12 cellular contexts compared by ENCODE assay signal in genomic region chr14:94341654-94342333, GRCh38. TPM values are rescaled to one million over a fixed set of nuclear protein-coding genes. Genes with fewer than 3 reads are reported as not detected.
DNase-seq lines count a peak whose midpoint lies in the region; ATAC-seq and TF ChIP-seq lines count a peak whose summit lies in the region.
"Had no signal": no experiment of that assay in that cellular context is flagged by ENCODE, and none has a peak within 500 bp of the region (broad histone marks: within the 10 kb centered on the region; RNA-seq: fewer than 3 reads in every experiment).

No MANE protein-coding gene starts in this region.

- H3K9me3 Mint-ChIP-seq in activated T-helper 17 cell treated with anti-CD3 and anti-CD28 coated beads, Interleukin-2, amount 50 U/mL, for 72 hours, result peaks cover 28% of the 10 kb centered on the region
- no peaks in the 10 kb centered on the region for H3K9me3 Mint-ChIP-seq in neural progenitor cell

- H3K27ac Mint-ChIP-seq in activated T-helper 17 cell treated with anti-CD3 and anti-CD28 coated beads, Interleukin-2, amount 50 U/mL, for 72 hours, result peak overlapping the region; percentile 94
- no peak overlapping the region for H3K27ac Mint-ChIP-seq in neural progenitor cell

- no peak for TF ChIP-seq CTCF in hepatocyte (IDR thresholded peaks at IDR 0.05; ENCODE audit: poor library complexity)
- TF ChIP-seq CTCF in upper lobe of right lung (IDR thresholded peaks at IDR 0.05), result no peak
- TF ChIP-seq CTCF in neural progenitor cell (IDR thresholded peaks at IDR 0.05), result no peak

- H3K4me1 ChIP-seq in hepatocyte (ENCODE audit: insufficient read depth) (peaks cover 10% of the 10 kb centered on the region), upper lobe of right lung (peaks cover 12% of the 10 kb centered on the region), neural progenitor cell (no peaks in the 10 kb centered on the region)
- H3K4me1 ChIP-seq: prostate gland had no signal

- ATAC-seq in activated T-helper 17 cell treated with anti-CD3 and anti-CD28 coated beads, Interleukin-2, amount 50 U/mL, for 72 hours (replicated peaks), result peak; percentile 27
- peak; percentile 65 for ATAC-seq in upper lobe of right lung

- peak overlapping the region; percentile 72 for H3K27ac ChIP-seq in hepatocyte
- no peak overlapping the region for H3K27ac ChIP-seq in upper lobe of right lung
- no peak overlapping the region for H3K27ac ChIP-seq in neural progenitor cell
- H3K27ac ChIP-seq: prostate gland had no signal

- no peaks in the 10 kb centered on the region for H3K27me3 Mint-ChIP-seq in activated T-helper 17 cell treated with anti-CD3 and anti-CD28 coated beads, Interleukin-2, amount 50 U/mL, for 72 hours
- H3K27me3 Mint-ChIP-seq in neural progenitor cell (ENCODE audit: insufficient read depth, low read depth), result peaks cover 5% of the 10 kb centered on the region

- H3K4me3 ChIP-seq in hepatocyte, result no peak overlapping the region
- H3K4me3 ChIP-seq in upper lobe of right lung, result no peak overlapping the region
- H3K4me3 ChIP-seq in neural progenitor cell, result no peak overlapping the region
- H3K4me3 ChIP-seq: prostate gland had no signal

- 82% methylated on average over 5 of the region's 5 CpGs for WGBS in hepatocyte (ENCODE audit: low lambda C conversion rate, missing lambda C conversion rate)

- H4K20me1 ChIP-seq in hepatocyte (ENCODE audit: insufficient read depth, poor library complexity, severe bottlenecking) (no peaks in the 10 kb centered on the region), neural progenitor cell (ENCODE audit: low read depth) (no peaks in the 10 kb centered on the region)

- no peaks in the 10 kb centered on the region for H3K9me2 ChIP-seq in hepatocyte (replicated peaks; ENCODE audit: insufficient read depth)

- DNase-seq in stimulated activated CD4-positive, alpha-beta T cell treated with anti-CD3 and anti-CD28 coated beads, Interleukin-15, amount 100 ng/mL, for 24 hours, result peak; percentile 13
- DNase-seq in stimulated activated CD4-positive, alpha-beta T cell treated with anti-CD3 and anti-CD28 coated beads, Interleukin-4, amount 100 ng/mL, for 1 hour, result no peak
- no peak for DNase-seq in hepatocyte (ENCODE audit: low spot score)
- no peak for DNase-seq in upper lobe of right lung
- DNase-seq in neural progenitor cell (ENCODE audit: low spot score), result no peak
- no peak for DNase-seq in ureter (ENCODE audit: low spot score)
- DNase-seq in RKO (ENCODE audit: low spot score), result no peak
- DNase-seq: activated CD4-positive, alpha-beta T cell treated with anti-CD3 and anti-CD28 coated beads, Interleukin-2, amount 50 U/mL, for 1 hour; NCI-H187 treated with DMSO at 0.1 percent for 48 hours had no signal

- no peaks in the 10 kb centered on the region for H3F3A ChIP-seq in neural progenitor cell (ENCODE audit: low read depth)

- H3K9me3 ChIP-seq in hepatocyte (ENCODE audit: low read depth) (no peaks in the 10 kb centered on the region), upper lobe of right lung (no peaks in the 10 kb centered on the region), neural progenitor cell (ENCODE audit: low read depth) (no peaks in the 10 kb centered on the region)
- H3K9me3 ChIP-seq: prostate gland had no signal

- intact Hi-C loops in upper lobe of right lung (cut with DNase I), result no loop called here

- H3K4me3 Mint-ChIP-seq in activated T-helper 17 cell treated with anti-CD3 and anti-CD28 coated beads, Interleukin-2, amount 50 U/mL, for 72 hours, result peak overlapping the region; percentile 72
- H3K4me3 Mint-ChIP-seq in neural progenitor cell, result no peak overlapping the region

- peaks cover 55% of the 10 kb centered on the region for H3K4me1 Mint-ChIP-seq in activated T-helper 17 cell treated with anti-CD3 and anti-CD28 coated beads, Interleukin-2, amount 50 U/mL, for 72 hours
- H3K4me1 Mint-ChIP-seq in neural progenitor cell, result no peaks in the 10 kb centered on the region

- H3K9ac ChIP-seq in neural progenitor cell, result no peak overlapping the region

- H3K36me3 ChIP-seq in hepatocyte (replicated peaks; ENCODE audit: insufficient read depth, low read depth) (no peaks in the 10 kb centered on the region), upper lobe of right lung (no peaks in the 10 kb centered on the region), neural progenitor cell (no peaks in the 10 kb centered on the region)
- H3K36me3 ChIP-seq: prostate gland had no signal

- H3K36me3 Mint-ChIP-seq in activated T-helper 17 cell treated with anti-CD3 and anti-CD28 coated beads, Interleukin-2, amount 50 U/mL, for 72 hours (ENCODE audit: low read depth), result peaks cover 5% of the 10 kb centered on the region
- no peaks in the 10 kb centered on the region for H3K36me3 Mint-ChIP-seq in neural progenitor cell

- H2AFZ ChIP-seq in hepatocyte, result no peak overlapping the region
- H2AFZ ChIP-seq in neural progenitor cell (replicated peaks), result no peak overlapping the region

- H3K4me2 ChIP-seq in hepatocyte, result no peak overlapping the region
- H3K4me2 ChIP-seq in neural progenitor cell, result no peak overlapping the region

- H3K79me2 ChIP-seq in hepatocyte, result no peaks in the 10 kb centered on the region
- H3K79me2 ChIP-seq in neural progenitor cell (ENCODE audit: low read depth), result no peaks in the 10 kb centered on the region

- H3K27me3 ChIP-seq in hepatocyte, result no peaks in the 10 kb centered on the region
- no peaks in the 10 kb centered on the region for H3K27me3 ChIP-seq in upper lobe of right lung
- no peaks in the 10 kb centered on the region for H3K27me3 ChIP-seq in neural progenitor cell

RNA-seq across cellular contexts. Expression of gene SERPINA6, which starts 18.7 kb away (rescaled TPM):
- total RNA-seq in activated T-helper 17 cell treated with anti-CD3 and anti-CD28 coated beads, Interleukin-2, amount 50 U/mL, for 72 hours, result under 1 TPM in 1 of 2 donors, not detected in 1; 0.61 TPM
- 132 TPM in 2 replicates for total RNA-seq in hepatocyte
- 86.8 and 135 TPM in 2 replicates for polyA plus RNA-seq in hepatocyte
- total RNA-seq in upper lobe of right lung, result not detected
- total RNA-seq in neural progenitor cell (ENCODE audit: low replicate concordance), result not detected in 2 replicates
- total RNA-seq in ureter, result not detected
- total RNA-seq: prostate gland had no signal

RNA-seq across cellular contexts. Expression of gene SERPINA2, which starts 24.7 kb away (rescaled TPM):
- under 1 TPM in 1 of 2 donors, not detected in 1; 0.29 TPM for total RNA-seq in activated T-helper 17 cell treated with anti-CD3 and anti-CD28 coated beads, Interleukin-2, amount 50 U/mL, for 72 hours
- total RNA-seq in hepatocyte (not detected in 2 replicates), upper lobe of right lung (not detected), neural progenitor cell (ENCODE audit: low replicate concordance) (not detected in 2 replicates), ureter (not detected)
- not detected in 2 replicates for polyA plus RNA-seq in hepatocyte
- total RNA-seq: HT1080, prostate gland had no signal

RNA-seq across cellular contexts. Expression of gene SERPINA1, which starts 46.6 kb away (rescaled TPM):
- 100 to 1,000 TPM in 1 of 2 donors, 1 to 10 TPM in 1; 1.3 to 160 TPM for total RNA-seq in activated T-helper 17 cell treated with anti-CD3 and anti-CD28 coated beads, Interleukin-2, amount 50 U/mL, for 72 hours
- 5,074 and 5,718 TPM in 2 replicates for total RNA-seq in hepatocyte
- polyA plus RNA-seq in hepatocyte, result 3,463 and 3,480 TPM in 2 replicates
- total RNA-seq in upper lobe of right lung, result 1,017 TPM
- total RNA-seq in neural progenitor cell (ENCODE audit: low replicate concordance), result 0.13 and 0.43 TPM in 2 replicates
- total RNA-seq in ureter, result 13.8 TPM

RNA-seq across cellular contexts. Expression of gene SERPINA10, which starts 48.7 kb away (rescaled TPM):
- total RNA-seq in activated T-helper 17 cell treated with anti-CD3 and anti-CD28 coated beads, Interleukin-2, amount 50 U/mL, for 72 hours, result not detected
- 19.1 and 23.0 TPM in 2 replicates for total RNA-seq in hepatocyte
- polyA plus RNA-seq in hepatocyte, result 4.5 and 10.5 TPM in 2 replicates
- total RNA-seq in upper lobe of right lung, result not detected
- not detected in 2 replicates for total RNA-seq in neural progenitor cell (ENCODE audit: low replicate concordance)
- total RNA-seq in ureter, result not detected
- total RNA-seq: HT1080, prostate gland had no signal

Comparison
In these comparisons a context has a peak if more than half of its experiments do, and no peak if none do; other contexts are left out.
1. RNA of gene SERPINA6, which starts 18.7 kb away (total RNA-seq): 132 TPM in hepatocyte; 0.61 TPM in activated T-helper 17 cell treated with anti-CD3 and anti-CD28 coated beads, Interleukin-2, amount 50 U/mL, for 72 hours, not detected in upper lobe of right lung (single experiment), not detected in neural progenitor cell and not detected in ureter (single experiment); every median in the first group is over 10 times any median in the second.